ENCODE assay signal across 8 cellular contexts in the genomic region with DNA sequence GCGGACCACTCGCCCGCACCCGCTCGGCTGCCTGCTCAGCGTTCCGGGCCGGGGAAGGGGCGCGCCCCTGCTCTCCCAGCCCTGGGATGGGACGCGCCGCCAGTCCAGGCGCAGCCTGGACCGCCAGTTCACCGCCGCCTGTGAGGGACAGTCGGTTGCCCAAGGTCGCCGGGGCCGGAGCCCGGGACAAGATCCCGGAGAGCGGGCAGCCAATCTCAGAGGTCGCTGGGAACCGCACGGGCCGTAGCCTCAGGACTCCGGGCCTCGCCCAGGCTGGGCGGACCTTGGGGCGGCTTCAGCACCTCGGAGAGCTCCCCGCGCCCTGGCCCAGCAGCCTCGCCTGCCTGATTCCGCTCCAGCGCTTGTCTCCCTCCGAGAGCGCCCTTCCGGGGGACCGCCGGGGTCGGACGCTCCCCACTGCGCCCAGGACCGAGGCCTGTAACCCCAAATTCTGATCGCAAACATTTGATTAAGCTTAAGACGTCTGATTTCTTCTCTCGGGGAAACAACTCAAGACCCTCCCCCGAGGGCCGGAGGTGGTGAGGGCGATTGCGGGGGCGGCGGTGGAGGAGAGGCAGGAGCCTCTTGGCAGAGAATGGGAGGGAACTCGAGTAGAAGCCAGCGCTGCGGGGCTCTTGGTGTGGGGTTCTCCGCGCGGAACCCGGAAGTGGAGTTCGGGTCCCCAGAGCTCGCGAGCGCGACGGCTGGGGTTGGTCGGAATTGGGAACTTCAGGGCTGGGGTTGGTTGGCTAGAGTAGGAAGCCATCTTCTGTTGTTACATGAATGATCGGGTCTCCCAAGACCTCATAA. TPM values are rescaled to one million over a fixed set of nuclear protein-coding genes. Genes with fewer than 3 reads are reported as not detected.
DNase-seq lines count a peak whose midpoint lies in the region; ATAC-seq and TF ChIP-seq lines count a peak whose summit lies in the region.

No MANE protein-coding gene starts in this region.

- peaks cover 67% of the 10 kb centered on the region for H3K27me3 ChIP-seq in neural progenitor cell

- no peak overlapping the region for H3K27ac Mint-ChIP-seq in neural progenitor cell
- no peak overlapping the region for H3K27ac Mint-ChIP-seq in stimulated activated naive CD8-positive, alpha-beta T cell treated with anti-CD3 and anti-CD28 coated beads, Interleukin-15, Interleukin-2, amounts not matched to agents 100 ng/mL and 50 ng/mL, for 24 hours

- peaks cover 34% of the 10 kb centered on the region for H3K27me3 Mint-ChIP-seq in neural progenitor cell (ENCODE audit: insufficient read depth, low read depth)
- H3K27me3 Mint-ChIP-seq in stimulated activated naive CD8-positive, alpha-beta T cell treated with anti-CD3 and anti-CD28 coated beads, Interleukin-15, Interleukin-2, amounts not matched to agents 100 ng/mL and 50 ng/mL, for 24 hours: peaks cover 45% of the 10 kb centered on the region

- no peaks in the 10 kb centered on the region for H3K36me3 ChIP-seq in neural progenitor cell

- H3K9me3 Mint-ChIP-seq in neural progenitor cell: no peaks in the 10 kb centered on the region
- no peaks in the 10 kb centered on the region for H3K9me3 Mint-ChIP-seq in stimulated activated naive CD8-positive, alpha-beta T cell treated with anti-CD3 and anti-CD28 coated beads, Interleukin-15, Interleukin-2, amounts not matched to agents 100 ng/mL and 50 ng/mL, for 24 hours

- H3K9ac ChIP-seq in neural progenitor cell: no peak overlapping the region

- peaks cover 23% of the 10 kb centered on the region for H3K4me1 ChIP-seq in neural progenitor cell

- peak overlapping the region; percentile 84 for H3K4me3 Mint-ChIP-seq in neural progenitor cell
- peak overlapping the region; percentile 78 for H3K4me3 Mint-ChIP-seq in stimulated activated naive CD8-positive, alpha-beta T cell treated with anti-CD3 and anti-CD28 coated beads, Interleukin-15, Interleukin-2, amounts not matched to agents 100 ng/mL and 50 ng/mL, for 24 hours

- ATAC-seq in HG03103 (IDR thresholded peaks at IDR 0.05; ENCODE audit: low read depth, unreplicated experiment): peak; percentile 57

- no peaks in the 10 kb centered on the region for H3K79me2 ChIP-seq in neural progenitor cell (ENCODE audit: low read depth)

- H2AFZ ChIP-seq in neural progenitor cell (replicated peaks): no peak overlapping the region

- peaks cover 22% of the 10 kb centered on the region for H3F3A ChIP-seq in neural progenitor cell (ENCODE audit: low read depth)

- no peak overlapping the region for H3K27ac ChIP-seq in neural progenitor cell

- H4K20me1 ChIP-seq in neural progenitor cell (ENCODE audit: low read depth): peaks cover 58% of the 10 kb centered on the region

- peak in 2 of 3 experiments; percentile 78 to 83 for DNase-seq in NCI-H1417 (lab: John Stamatoyannopoulos, UW)
- no peak for DNase-seq in NCI-H1417 treated with DMSO at 0.1 percent for 48 hours (lab: John Stamatoyannopoulos, UW)
- peak; percentile 80 for DNase-seq in RKO (ENCODE audit: low spot score)
- DNase-seq in activated gamma-delta T cell (lab: John Stamatoyannopoulos, UW): peak; percentile 57
- peak; percentile 71 to 93 for DNase-seq in foreskin fibroblast
- peak; percentile 96 for DNase-seq in neural progenitor cell (ENCODE audit: low spot score)

- H3K4me1 Mint-ChIP-seq in neural progenitor cell: peaks cover 25% of the 10 kb centered on the region
- peaks cover 12% of the 10 kb centered on the region for H3K4me1 Mint-ChIP-seq in stimulated activated naive CD8-positive, alpha-beta T cell treated with anti-CD3 and anti-CD28 coated beads, Interleukin-15, Interleukin-2, amounts not matched to agents 100 ng/mL and 50 ng/mL, for 24 hours (ENCODE audit: low read depth)

- H3K4me3 ChIP-seq in foreskin fibroblast (ENCODE audit: low read depth in 1 of 2, low read length in 2 of 2): peak overlapping the region; percentile 35 to 44
- H3K4me3 ChIP-seq in neural progenitor cell: peak overlapping the region; percentile 49

- TF ChIP-seq CTCF in foreskin fibroblast (IDR thresholded peaks at IDR 0.05; ENCODE audit: low read depth, low read length) (no peak), neural progenitor cell (IDR thresholded peaks at IDR 0.05) (no peak)

- H3K9me3 ChIP-seq in neural progenitor cell (ENCODE audit: low read depth): no peaks in the 10 kb centered on the region

- peaks cover 3% of the 10 kb centered on the region for H3K36me3 Mint-ChIP-seq in neural progenitor cell
- peaks cover 12% of the 10 kb centered on the region for H3K36me3 Mint-ChIP-seq in stimulated activated naive CD8-positive, alpha-beta T cell treated with anti-CD3 and anti-CD28 coated beads, Interleukin-15, Interleukin-2, amounts not matched to agents 100 ng/mL and 50 ng/mL, for 24 hours (ENCODE audit: low read depth)

- peak overlapping the region; percentile 83 for H3K4me2 ChIP-seq in neural progenitor cell

RNA-seq across cellular contexts. Expression of a gene that starts 1.1 kb away (rescaled TPM):
- 0.31 TPM in 1 of 2 replicates, not detected in the other for total RNA-seq in neural progenitor cell (ENCODE audit: low replicate concordance)

RNA-seq across cellular contexts. Expression of a gene that starts 11.2 kb away (rescaled TPM):
- 600 and 1,035 TPM in 2 replicates for total RNA-seq in neural progenitor cell (ENCODE audit: low replicate concordance)

RNA-seq across cellular contexts. Expression of a gene that starts 45.4 kb away (rescaled TPM):
- 12.5 and 55.5 TPM in 2 replicates for total RNA-seq in neural progenitor cell (ENCODE audit: low replicate concordance)
